Comparison of ENCODE assay signal across 9 cellular contexts in the genomic region with DNA sequence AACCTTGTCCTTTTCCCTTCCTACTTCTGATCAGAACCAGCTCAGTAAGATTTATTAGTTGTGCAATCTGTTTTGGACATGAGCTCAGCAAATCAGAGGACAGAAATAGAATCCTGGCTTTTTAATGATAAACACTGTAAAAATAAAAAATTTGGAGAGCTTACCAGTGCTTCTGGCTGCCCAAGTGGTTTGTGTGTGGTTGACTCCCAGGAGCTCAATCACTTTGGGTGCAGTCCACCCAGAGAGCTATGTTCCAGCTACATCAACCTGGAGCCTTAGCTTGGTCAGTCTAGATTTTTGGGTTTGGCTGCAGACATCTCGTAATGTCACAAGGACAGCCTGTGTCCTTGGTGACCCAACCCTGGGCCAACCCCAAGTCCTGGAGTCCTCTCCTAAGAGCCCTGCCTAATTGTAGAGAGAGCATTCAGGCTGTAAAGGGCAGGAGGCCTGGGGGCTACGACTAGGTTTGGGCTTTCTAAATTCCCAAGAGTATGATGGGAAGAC. TPM values are rescaled to one million over a fixed set of nuclear protein-coding genes. Genes with fewer than 3 reads are reported as not detected.
DNase-seq lines count a peak whose midpoint lies in the region; ATAC-seq and TF ChIP-seq lines count a peak whose summit lies in the region.
"Had no signal": no experiment of that assay in that cellular context is flagged by ENCODE, and none has a peak within 500 bp of the region (broad histone marks: within the 10 kb centered on the region; RNA-seq: fewer than 3 reads in every experiment).

No MANE protein-coding gene starts in this region.

- peak; percentile 51 for DNase-seq in HFFc6
- peak; percentile 45 to 82 (median 61) for DNase-seq in right cardiac atrium
- no peak for DNase-seq in stomach
- DNase-seq in GDM1 (lab: John Stamatoyannopoulos, UW) = no peak
- DNase-seq: ovary had no signal

- TF ChIP-seq EP300 in stomach (IDR thresholded peaks at IDR 0.05) = no peak

- 49% methylated on average over 2 of the region's 2 CpGs for WGBS in right cardiac atrium
- 54 to 80% (median 64%) methylated on average over 2 of the region's 2 CpGs for WGBS in stomach, 5 donors

- H3K27ac ChIP-seq in right cardiac atrium (ENCODE audit: low read length) = peak overlapping the region; percentile 43
- H3K27ac ChIP-seq in stomach = peak overlapping the region; percentile 9 to 87 (median 80)
- H3K27ac ChIP-seq: ovary had no signal

- TF ChIP-seq POLR2A in stomach (IDR thresholded peaks at IDR 0.05) = no peak

- TF ChIP-seq CTCF in HFFc6 (IDR thresholded peaks at IDR 0.05) (no peak), stomach (IDR thresholded peaks at IDR 0.05) (no peak)

- H3K9me3 Mint-ChIP-seq in HFFc6 = no peaks in the 10 kb centered on the region
- no peaks in the 10 kb centered on the region for H3K9me3 Mint-ChIP-seq in activated naive CD8-positive, alpha-beta T cell (ENCODE audit: low read depth)

- H3K27me3 ChIP-seq in right cardiac atrium (ENCODE audit: control insufficient read depth, insufficient read depth) (no peaks in the 10 kb centered on the region), stomach (no peaks in the 10 kb centered on the region)
- H3K27me3 ChIP-seq: ovary had no signal

- peaks cover 26% of the 10 kb centered on the region; the same call in 1 of the 2 replicates for H3K27me3 Mint-ChIP-seq in HFFc6 (ENCODE audit: insufficient read depth)
- no peaks in the 10 kb centered on the region for H3K27me3 Mint-ChIP-seq in activated naive CD8-positive, alpha-beta T cell

- H3K27ac Mint-ChIP-seq in HFFc6 = peak overlapping the region; percentile 99
- H3K27ac Mint-ChIP-seq in activated naive CD8-positive, alpha-beta T cell = peak overlapping the region; percentile 96

- ATAC-seq in right cardiac atrium (peak; percentile 76 to 87), GM19035 (IDR thresholded peaks at IDR 0.05; ENCODE audit: unreplicated experiment) (no peak), HG03196 (IDR thresholded peaks at IDR 0.05; ENCODE audit: unreplicated experiment) (no peak), GM21619 (IDR thresholded peaks at IDR 0.05; ENCODE audit: unreplicated experiment) (no peak)

- H3K9me3 ChIP-seq in right cardiac atrium (ENCODE audit: control insufficient read depth, low read length) = no peaks in the 10 kb centered on the region
- no peaks in the 10 kb centered on the region for H3K9me3 ChIP-seq in stomach
- H3K9me3 ChIP-seq: ovary had no signal

- H3K36me3 Mint-ChIP-seq in HFFc6 (ENCODE audit: low read depth) = peaks cover 69% of the 10 kb centered on the region
- peaks cover 32% of the 10 kb centered on the region for H3K36me3 Mint-ChIP-seq in activated naive CD8-positive, alpha-beta T cell

- H3K4me3 Mint-ChIP-seq in HFFc6 = peak overlapping the region; percentile 85
- peak overlapping the region; percentile 81 for H3K4me3 Mint-ChIP-seq in activated naive CD8-positive, alpha-beta T cell

- intact Hi-C loops in right cardiac atrium (cut with DNase I) = no loop called here
- intact Hi-C loops in stomach (cut with DNase I; ENCODE audit: low total_unique reads) = no loop called here

- H3K4me3 ChIP-seq in right cardiac atrium (ENCODE audit: low read length) (no peak overlapping the region), stomach (no peak overlapping the region)
- H3K4me3 ChIP-seq: ovary had no signal

- peaks cover 100% of the 10 kb centered on the region for H3K4me1 Mint-ChIP-seq in HFFc6 (ENCODE audit: low read depth)
- peaks cover 100% of the 10 kb centered on the region for H3K4me1 Mint-ChIP-seq in activated naive CD8-positive, alpha-beta T cell (ENCODE audit: low read depth)

- no peaks in the 10 kb centered on the region for H3K36me3 ChIP-seq in stomach
- H3K36me3 ChIP-seq: ovary had no signal

- H3K4me1 ChIP-seq in right cardiac atrium (ENCODE audit: control insufficient read depth, insufficient read depth, low read length) (peaks cover 14% of the 10 kb centered on the region), stomach (peaks cover 30 to 97% (median 68%) of the 10 kb centered on the region in 4 donors)

RNA-seq across cellular contexts. Expression of gene CD44, which starts 28.5 kb away (rescaled TPM):
- 1,000 to 10,000 TPM; 1,912 to 2,221 (median 2,175) TPM for total RNA-seq in HFFc6 (2021; fragmentation: NEBNext Ultra II Directional; extraction: Animal tissue kit (Norgen Biotek cat#: 25700))
- 10 to 100 TPM; 20.9 to 50.7 (median 40.9) TPM for total RNA-seq in right cardiac atrium
- 7.5 TPM for polyA plus RNA-seq in right cardiac atrium
- total RNA-seq in stomach = 100 to 1,000 TPM in 3 of 5 donors, 10 to 100 TPM in 2; 47.5 to 229 (median 176) TPM
- polyA plus RNA-seq in stomach = 100 to 1,000 TPM in 1 of 3 donors, 10 to 100 TPM in 2; 52.4 to 125 (median 65.5) TPM

Comparison
In these comparisons a context has a peak if more than half of its experiments do, and no peak if none do; other contexts are left out.
1. DNase-seq: peak in HFFc6 (single experiment) and right cardiac atrium (3 of 3); none in stomach (single experiment) and GDM1 (single experiment).
2. ATAC-seq: peak in right cardiac atrium (2 of 2); none in GM19035 (single experiment), HG03196 (single experiment) and GM21619 (single experiment).
3. RNA of gene CD44, which starts 28.5 kb away (total RNA-seq): 1,912 to 2,221 TPM in HFFc6; 47.5 to 229 TPM in stomach and 20.9 to 50.7 TPM in right cardiac atrium; every median in the first group is over 4 times any median in the second.